25 cellular contexts compared by ENCODE assay signal in the genomic region with DNA sequence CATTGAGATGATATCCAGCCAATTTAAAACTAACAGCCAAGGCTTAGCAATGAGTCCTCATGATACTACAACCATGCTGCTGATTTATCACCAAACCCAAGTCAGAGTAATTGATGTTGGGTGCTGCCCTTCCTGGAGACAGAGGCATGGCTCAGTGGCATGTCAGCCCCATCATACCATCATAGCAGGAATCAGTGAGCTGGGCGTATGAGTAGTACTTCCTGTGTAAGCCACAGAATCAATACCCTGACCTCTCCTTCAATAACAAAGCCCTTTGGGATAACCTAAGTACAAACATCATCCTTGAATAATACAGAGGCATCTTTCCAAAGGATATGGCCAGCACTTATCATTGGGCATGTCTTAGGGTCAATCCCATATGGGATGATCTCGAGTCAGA. TPM values are rescaled to one million over a fixed set of nuclear protein-coding genes. Genes with fewer than 3 reads are reported as not detected.
"Had no signal": no experiment of that assay in that cellular context is flagged by ENCODE, and none has a peak within 500 bp of the region (broad histone marks: within the 10 kb centered on the region; RNA-seq: fewer than 3 reads in every experiment).

No MANE protein-coding gene starts in this region.

- H3K9me3 Mint-ChIP-seq: activated CD4-positive, alpha-beta T cell treated with anti-CD3 and anti-CD28 coated beads, Interleukin-2, amount 10 ng/mL, durations not matched to agents 7 days and 5 days; activated naive CD4-positive, alpha-beta T cell treated with anti-CD3 and anti-CD28 coated beads, Interleukin-2, amount 50 U/mL, for 72 hours had no signal

- H3K36me3 ChIP-seq: adrenal gland, gastrocnemius medialis, left ventricle myocardium inferior, suprapubic skin, transverse colon had no signal

- H3K27ac Mint-ChIP-seq: activated CD4-positive, alpha-beta T cell treated with anti-CD3 and anti-CD28 coated beads, Interleukin-2, amount 10 ng/mL, durations not matched to agents 7 days and 5 days; activated naive CD4-positive, alpha-beta T cell treated with anti-CD3 and anti-CD28 coated beads, Interleukin-2, amount 50 U/mL, for 72 hours; progenitor cell of endocrine pancreas had no signal

- H3K27me3 Mint-ChIP-seq: progenitor cell of endocrine pancreas had no signal

- H3K4me3 Mint-ChIP-seq: activated CD4-positive, alpha-beta T cell treated with anti-CD3 and anti-CD28 coated beads, Interleukin-2, amount 10 ng/mL, durations not matched to agents 7 days and 5 days; neural crest cell had no signal

- ATAC-seq: activated naive CD4-positive, alpha-beta T cell treated with anti-CD3 and anti-CD28 coated beads, Interleukin-2, amount 50 U/mL, for 72 hours; gastrocnemius medialis had no signal

- H3K36me3 Mint-ChIP-seq: activated naive CD4-positive, alpha-beta T cell treated with anti-CD3 and anti-CD28 coated beads, Interleukin-2, amount 50 U/mL, for 72 hours had no signal

- H3K27ac ChIP-seq: adrenal gland, gastrocnemius medialis, left ventricle myocardium inferior, suprapubic skin, transverse colon had no signal

- H3K4me1 Mint-ChIP-seq: activated CD4-positive, alpha-beta T cell treated with anti-CD3 and anti-CD28 coated beads, Interleukin-2, amount 10 ng/mL, durations not matched to agents 7 days and 5 days; neural crest cell had no signal

- H3K4me3 ChIP-seq: adrenal gland, gastrocnemius medialis, left ventricle myocardium inferior, suprapubic skin, transverse colon had no signal

- H3K9me3 ChIP-seq: adrenal gland, gastrocnemius medialis, left ventricle myocardium inferior, suprapubic skin, transverse colon had no signal

- H3K27me3 ChIP-seq: adrenal gland, gastrocnemius medialis, suprapubic skin, transverse colon had no signal

- DNase-seq: activated CD4-positive, alpha-beta T cell treated with anti-CD3 and anti-CD28 coated beads, Interleukin-2, amount 10 ng/mL, durations not matched to agents 7 days and 5 days; activated CD8-positive, alpha-beta memory T cell treated with anti-CD3 and anti-CD28 coated beads, Interleukin-2, amount 50 U/mL, for 48 hours; activated gamma-delta T cell; activated T-cell treated with anti-CD3 and anti-CD28 coated beads, Interleukin-2, amount 50 U/mL, for 48 hours; adrenal gland; dermis blood vessel endothelial cell; erythroblast; gastrocnemius medialis; head of caudate nucleus; left ventricle myocardium inferior; stimulated activated CD4-positive, alpha-beta T cell treated with anti-CD3 and anti-CD28 coated beads, Interleukin-12 subunit alpha, Interleukin-12 subunit beta, amount 100 ng/mL, for 4 hours; stimulated activated CD4-positive, alpha-beta T cell treated with anti-CD3 and anti-CD28 coated beads, Interleukin-1b, Interleukin-23, amount 100 ng/mL, for 48 hours; stimulated activated CD8-positive, alpha-beta memory T cell treated with anti-CD3 and anti-CD28 coated beads, Interleukin-4, amount 100 ng/mL, for 48 hours; stimulated activated naive CD4-positive, alpha-beta T cell treated with Interleukin-2 at 50 U/mL for 16 hours; T1000; transverse colon had no signal

- H3K4me1 ChIP-seq: adrenal gland, gastrocnemius medialis, left ventricle myocardium inferior, suprapubic skin, transverse colon had no signal

RNA-seq across cellular contexts. Expression of gene LCE1E, which starts 3.0 kb away (rescaled TPM):
- total RNA-seq: activated CD4-positive, alpha-beta T cell treated with anti-CD3 and anti-CD28 coated beads, Interleukin-2, amount 10 ng/mL, durations not matched to agents 7 days and 5 days; activated naive CD4-positive, alpha-beta T cell treated with anti-CD3 and anti-CD28 coated beads, Interleukin-2, amount 50 U/mL, for 72 hours; adrenal gland; astrocyte; chondrocyte; dermis blood vessel endothelial cell; gastrocnemius medialis; kidney epithelial cell; left ventricle myocardium inferior; neural crest cell; osteoblast; progenitor cell of endocrine pancreas; T-helper 1 cell treated with Interleukin-12 subunit alpha and Interleukin-12 subunit beta and Interleukin-4 antibody, amounts not matched to agents 30 ng/mL and 1 ng/mL, for 36 hours; transverse colon had no signal

RNA-seq across cellular contexts. Expression of gene LCE1F, which starts 8.2 kb away (rescaled TPM):
- total RNA-seq: activated CD4-positive, alpha-beta T cell treated with anti-CD3 and anti-CD28 coated beads, Interleukin-2, amount 10 ng/mL, durations not matched to agents 7 days and 5 days; activated naive CD4-positive, alpha-beta T cell treated with anti-CD3 and anti-CD28 coated beads, Interleukin-2, amount 50 U/mL, for 72 hours; adrenal gland; astrocyte; chondrocyte; dermis blood vessel endothelial cell; gastrocnemius medialis; kidney epithelial cell; left ventricle myocardium inferior; neural crest cell; osteoblast; progenitor cell of endocrine pancreas; T-helper 1 cell treated with Interleukin-12 subunit alpha and Interleukin-12 subunit beta and Interleukin-4 antibody, amounts not matched to agents 30 ng/mL and 1 ng/mL, for 36 hours; transverse colon had no signal

RNA-seq across cellular contexts. Expression of gene LCE1D, which starts 13.4 kb away (rescaled TPM):
- total RNA-seq: activated CD4-positive, alpha-beta T cell treated with anti-CD3 and anti-CD28 coated beads, Interleukin-2, amount 10 ng/mL, durations not matched to agents 7 days and 5 days; activated naive CD4-positive, alpha-beta T cell treated with anti-CD3 and anti-CD28 coated beads, Interleukin-2, amount 50 U/mL, for 72 hours; adrenal gland; astrocyte; chondrocyte; dermis blood vessel endothelial cell; gastrocnemius medialis; kidney epithelial cell; left ventricle myocardium inferior; neural crest cell; osteoblast; progenitor cell of endocrine pancreas; T-helper 1 cell treated with Interleukin-12 subunit alpha and Interleukin-12 subunit beta and Interleukin-4 antibody, amounts not matched to agents 30 ng/mL and 1 ng/mL, for 36 hours; transverse colon had no signal

RNA-seq across cellular contexts. Expression of gene LCE1C, which starts 23.4 kb away (rescaled TPM):
- total RNA-seq: activated CD4-positive, alpha-beta T cell treated with anti-CD3 and anti-CD28 coated beads, Interleukin-2, amount 10 ng/mL, durations not matched to agents 7 days and 5 days; activated naive CD4-positive, alpha-beta T cell treated with anti-CD3 and anti-CD28 coated beads, Interleukin-2, amount 50 U/mL, for 72 hours; adrenal gland; astrocyte; chondrocyte; dermis blood vessel endothelial cell; gastrocnemius medialis; kidney epithelial cell; left ventricle myocardium inferior; neural crest cell; osteoblast; progenitor cell of endocrine pancreas; T-helper 1 cell treated with Interleukin-12 subunit alpha and Interleukin-12 subunit beta and Interleukin-4 antibody, amounts not matched to agents 30 ng/mL and 1 ng/mL, for 36 hours; transverse colon had no signal

RNA-seq across cellular contexts. Expression of gene KPRP, which starts 25.3 kb away (rescaled TPM):
- total RNA-seq: activated CD4-positive, alpha-beta T cell treated with anti-CD3 and anti-CD28 coated beads, Interleukin-2, amount 10 ng/mL, durations not matched to agents 7 days and 5 days; activated naive CD4-positive, alpha-beta T cell treated with anti-CD3 and anti-CD28 coated beads, Interleukin-2, amount 50 U/mL, for 72 hours; adrenal gland; astrocyte; chondrocyte; dermis blood vessel endothelial cell; gastrocnemius medialis; kidney epithelial cell; left ventricle myocardium inferior; neural crest cell; osteoblast; progenitor cell of endocrine pancreas; T-helper 1 cell treated with Interleukin-12 subunit alpha and Interleukin-12 subunit beta and Interleukin-4 antibody, amounts not matched to agents 30 ng/mL and 1 ng/mL, for 36 hours; transverse colon had no signal
